In the genomic region with DNA sequence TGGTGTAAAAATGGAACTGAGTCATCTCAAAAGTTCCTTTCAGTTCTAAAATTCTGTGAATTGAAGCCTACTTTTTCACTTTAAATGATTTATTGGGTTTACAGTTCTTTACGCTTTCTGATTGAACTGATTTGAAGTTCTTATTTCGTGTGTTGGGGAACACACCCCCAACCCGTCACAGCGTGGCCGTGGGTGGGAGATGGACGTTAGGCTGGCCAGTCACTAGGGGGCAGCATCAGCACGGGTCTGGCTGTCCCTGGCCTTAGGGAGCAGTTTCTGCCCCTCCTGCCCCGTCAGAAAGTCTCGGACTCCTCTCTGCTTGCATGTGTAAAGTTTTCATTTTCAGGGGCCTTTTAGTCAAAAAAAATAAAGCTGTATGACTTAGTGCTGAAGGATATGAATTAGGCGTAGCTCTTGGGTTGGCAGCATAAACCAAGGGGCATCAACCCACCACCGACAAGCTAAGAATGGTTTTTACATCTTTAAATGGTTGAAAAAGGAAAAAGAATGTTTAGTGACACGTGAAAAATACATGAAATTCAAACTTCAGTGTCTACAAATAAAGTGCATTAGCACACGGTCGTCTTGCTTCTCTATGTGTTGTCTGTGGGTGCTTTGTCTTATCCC, we compare ENCODE assay signal across 1 cellular context.
A peak's percentile ranks its signal among the peaks of the same experiment; 100 is the strongest.
TF ChIP-seq lines count a peak whose summit lies in the region.

No MANE protein-coding gene starts in this region.

TF ChIP-seq in GM12878, 131 proteins besides CTCF, POLR2A, EP300 and RAD21 (continued from another document):
- TF ChIP-seq, protein P1, sequence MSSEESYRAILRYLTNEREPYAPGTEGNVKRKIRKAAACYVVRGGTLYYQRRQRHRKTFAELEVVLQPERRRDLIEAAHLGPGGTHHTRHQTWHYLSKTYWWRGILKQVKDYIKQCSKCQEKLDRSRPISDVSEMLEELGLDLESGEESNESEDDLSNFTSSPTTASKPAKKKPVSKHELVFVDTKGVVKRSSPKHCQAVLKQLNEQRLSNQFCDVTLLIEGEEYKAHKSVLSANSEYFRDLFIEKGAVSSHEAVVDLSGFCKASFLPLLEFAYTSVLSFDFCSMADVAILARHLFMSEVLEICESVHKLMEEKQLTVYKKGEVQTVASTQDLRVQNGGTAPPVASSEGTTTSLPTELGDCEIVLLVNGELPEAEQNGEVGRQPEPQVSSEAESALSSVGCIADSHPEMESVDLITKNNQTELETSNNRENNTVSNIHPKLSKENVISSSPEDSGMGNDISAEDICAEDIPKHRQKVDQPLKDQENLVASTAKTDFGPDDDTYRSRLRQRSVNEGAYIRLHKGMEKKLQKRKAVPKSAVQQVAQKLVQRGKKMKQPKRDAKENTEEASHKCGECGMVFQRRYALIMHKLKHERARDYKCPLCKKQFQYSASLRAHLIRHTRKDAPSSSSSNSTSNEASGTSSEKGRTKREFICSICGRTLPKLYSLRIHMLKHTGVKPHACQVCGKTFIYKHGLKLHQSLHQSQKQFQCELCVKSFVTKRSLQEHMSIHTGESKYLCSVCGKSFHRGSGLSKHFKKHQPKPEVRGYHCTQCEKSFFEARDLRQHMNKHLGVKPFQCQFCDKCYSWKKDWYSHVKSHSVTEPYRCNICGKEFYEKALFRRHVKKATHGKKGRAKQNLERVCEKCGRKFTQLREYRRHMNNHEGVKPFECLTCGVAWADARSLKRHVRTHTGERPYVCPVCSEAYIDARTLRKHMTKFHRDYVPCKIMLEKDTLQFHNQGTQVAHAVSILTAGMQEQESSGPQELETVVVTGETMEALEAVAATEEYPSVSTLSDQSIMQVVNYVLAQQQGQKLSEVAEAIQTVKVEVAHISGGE (CRISPR knock-in tag; IDR thresholded peaks at IDR 0.05) = no peak
- TF ChIP-seq SMC3 (IDR thresholded peaks at IDR 0.05; ENCODE audit: borderline replicate concordance, low read length) (peak; percentile 71), ASH2L (IDR thresholded peaks at IDR 0.05; ENCODE audit: borderline replicate concordance, low read depth) (no peak), MXI1 (IDR thresholded peaks at IDR 0.05; ENCODE audit: low read depth, low read length) (no peak), ZNF622 (IDR thresholded peaks at IDR 0.05) (no peak), TBL1XR1 (IDR thresholded peaks at IDR 0.05; ENCODE audit: low read depth, low read length) (no peak), YY1 (IDR thresholded peaks at IDR 0.05; ENCODE audit: low read depth, low read length) (peak; percentile 79), BHLHE40 (IDR thresholded peaks at IDR 0.05; ENCODE audit: borderline replicate concordance in 1 of 2, low read depth in 2 of 2, low read length in 1 of 2) (peak in 1 of 2 experiments; percentile 13; a peak in 1 of 4 replicates), POLR2AphosphoS5 (IDR thresholded peaks at IDR 0.05; ENCODE audit: low read length) (no peak), ZNF207 (IDR thresholded peaks at IDR 0.05; ENCODE audit: borderline replicate concordance) (no peak), ZNF384 (IDR thresholded peaks at IDR 0.05; ENCODE audit: borderline replicate concordance, low read depth, low read length) (peak; percentile 42; the same call in 1 of the 2 replicates), EGR1 (IDR thresholded peaks at IDR 0.05; ENCODE audit: borderline replicate concordance in 1 of 2, low read depth in 2 of 2, low read length in 2 of 2) (peak in 1 of 2 experiments; percentile 82; a peak in 2 of 3 replicates), GABPA (IDR thresholded peaks at IDR 0.05; ENCODE audit: low read depth) (no peak), IRF4 (IDR thresholded peaks at IDR 0.05; ENCODE audit: low read depth, low read length) (peak; percentile 67)
- TF ChIP-seq, protein P2, sequence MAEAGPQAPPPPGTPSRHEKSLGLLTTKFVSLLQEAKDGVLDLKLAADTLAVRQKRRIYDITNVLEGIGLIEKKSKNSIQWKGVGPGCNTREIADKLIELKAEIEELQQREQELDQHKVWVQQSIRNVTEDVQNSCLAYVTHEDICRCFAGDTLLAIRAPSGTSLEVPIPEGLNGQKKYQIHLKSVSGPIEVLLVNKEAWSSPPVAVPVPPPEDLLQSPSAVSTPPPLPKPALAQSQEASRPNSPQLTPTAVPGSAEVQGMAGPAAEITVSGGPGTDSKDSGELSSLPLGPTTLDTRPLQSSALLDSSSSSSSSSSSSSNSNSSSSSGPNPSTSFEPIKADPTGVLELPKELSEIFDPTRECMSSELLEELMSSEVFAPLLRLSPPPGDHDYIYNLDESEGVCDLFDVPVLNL (IDR thresholded peaks at IDR 0.05; ENCODE audit: low read depth, low read length) = no peak
TF ChIP-seq in GM12878: peak in this region for 8.
